8 cellular contexts compared by ENCODE assay signal in genomic region chr13:40769970-40770369, GRCh38. TPM values are rescaled to one million over a fixed set of nuclear protein-coding genes. Genes with fewer than 3 reads are reported as not detected.
DNase-seq lines count a peak whose midpoint lies in the region; ATAC-seq, FAIRE-seq and TF ChIP-seq lines count a peak whose summit lies in the region.

No MANE protein-coding gene starts in this region.

- intact Hi-C loops in cardiac septum (cut with DNase I), result no loop called here
- intact Hi-C loops in GM12878 (cut with micrococcal nuclease; ENCODE audit: unreplicated experiment), result loop anchor here (10.0 kb wide), 1 partner anchor 985 kb away; no protein-coding TSS in a partner anchor
- intact Hi-C loops in aorta (cut with DNase I), result loop anchor here in 1 of 2 donors (5.0 to 10.0 kb wide), 2 partner anchors 152 to 1085 kb away; no protein-coding TSS in a partner anchor

- CTCF ChIA-PET in GM12878 (lab: Yijun Ruan, JAX), result no interaction called here

- peak overlapping the region; percentile 97 for H3K4me2 ChIP-seq in GM12878 (ENCODE audit: control insufficient read depth, insufficient read depth)

- H3K79me2 ChIP-seq in GM12878 (ENCODE audit: control insufficient read depth, insufficient read depth, low read length), result peaks cover 28% of the 10 kb centered on the region

- no peak for TF ChIP-seq POLR2A in GM12878 (IDR thresholded peaks at IDR 0.05; ENCODE audit: low read depth, low read length)
- TF ChIP-seq POLR2A in erythroblast (IDR thresholded peaks at IDR 0.05; ENCODE audit: low read length), result no peak

- SMC1A ChIA-PET in GM12878 (lab: Charles Lee; ENCODE audit: uncharacterized antibody, unreplicated experiment), result interaction anchor here (1.0 to 1.2 kb wide), 2 partner anchors 13 to 710 kb away, joined by 3 to 4 read pairs; no protein-coding TSS in a partner anchor

- TF ChIP-seq EP300 in GM12878 (IDR thresholded peaks at IDR 0.05; ENCODE audit: borderline replicate concordance in 1 of 2, control insufficient read depth in 1 of 2, low read depth in 2 of 2, low read length in 2 of 2), result no peak

- H3K27ac ChIP-seq in right atrium auricular region, result peak overlapping the region in 1 of 2 donors; percentile 86
- peak overlapping the region; percentile 94 for H3K27ac ChIP-seq in GM12878 (ENCODE audit: control insufficient read depth, insufficient read depth)
- no peak overlapping the region for H3K27ac ChIP-seq in aorta (ENCODE audit: low read depth in 1 of 2, low read length in 2 of 2)

- no peaks in the 10 kb centered on the region for H3K9me3 ChIP-seq in right atrium auricular region
- H3K9me3 ChIP-seq in GM12878 (replicated peaks; ENCODE audit: control insufficient read depth, insufficient read depth, low read length), result no peaks in the 10 kb centered on the region
- H3K9me3 ChIP-seq in mononuclear cell (ENCODE audit: low read depth, low read length), result no peaks in the 10 kb centered on the region
- no peaks in the 10 kb centered on the region for H3K9me3 ChIP-seq in aorta (ENCODE audit: control insufficient read depth, low read length)

- no TSS peak for BruUV-seq in GM12878 (replicated peaks; lab: Mats Ljungman, UMichigan)

- H3K9ac ChIP-seq in GM12878 (ENCODE audit: control insufficient read depth, insufficient read depth, low read length), result peak overlapping the region; percentile 88; the same call in 1 of the 2 replicates

- POLR2A ChIA-PET in GM12878 (lab: Charles Lee), result interaction anchor here (0.6 kb wide), 1 partner anchor 53 kb away, joined by 4 read pairs; no protein-coding TSS in a partner anchor

- in situ Hi-C loops in GM12878 (cut with MboI), result no loop called here

- DNase-seq in right atrium auricular region (ENCODE audit: low spot score) (no peak), cardiac septum (ENCODE audit: low spot score) (no peak), GM12878 (ENCODE audit: low read depth, low spot score) (no peak), aorta (no peak), erythroblast (lab: John Stamatoyannopoulos, UW) (no peak)
- DNase-seq in stimulated activated CD4-positive, alpha-beta T cell treated with anti-CD3 and anti-CD28 coated beads, Interleukin-4, amount 100 ng/mL, for 24 hours, result no peak

- no peak for TF ChIP-seq RAD21 in GM12878 (IDR thresholded peaks at IDR 0.05; ENCODE audit: insufficient read depth, low read depth, low read length)

- 89% methylated on average over 6 of the region's 6 CpGs for WGBS in GM12878 (ENCODE audit: insufficient coverage, insufficient replicate concordance, low lambda C conversion rate, missing lambda C conversion rate)
- WGBS in aorta, 2 donors, result 78% methylated on average over 6 of the region's 6 CpGs

- H3K27me3 ChIP-seq in right atrium auricular region, result no peaks in the 10 kb centered on the region
- H3K27me3 ChIP-seq in GM12878 (replicated peaks in 1 of 2; ENCODE audit: control insufficient read depth in 2 of 2, insufficient read depth in 2 of 2, low read length in 1 of 2), result no peaks in the 10 kb centered on the region
- H3K27me3 ChIP-seq in mononuclear cell (ENCODE audit: insufficient read depth, low read length), result no peaks in the 10 kb centered on the region
- H3K27me3 ChIP-seq in aorta (ENCODE audit: control insufficient read depth in 1 of 2, insufficient read depth in 2 of 2, low read length in 1 of 2), result no peaks in the 10 kb centered on the region

- RAD21 ChIA-PET in GM12878 (lab: Charles Lee; ENCODE audit: unreplicated experiment), result no interaction called here

- H3K4me1 ChIP-seq in right atrium auricular region (peaks cover 0 to 14% of the 10 kb centered on the region in 2 donors), GM12878 (ENCODE audit: control insufficient read depth, insufficient read depth, low read length) (0 out of 2 replicates have a peak, but pooled peaks cover 3% of the 10 kb centered on the region), mononuclear cell (ENCODE audit: insufficient read depth, low read length) (peaks cover 18% of the 10 kb centered on the region), aorta (ENCODE audit: control insufficient read depth in 1 of 2, insufficient read depth in 2 of 2, low read length in 2 of 2) (peaks cover 0 to 4% of the 10 kb centered on the region in 2 donors)

- H3K36me3 ChIP-seq in right atrium auricular region, result peaks cover 7% of the 10 kb centered on the region
- peaks cover 0 to 2% of the 10 kb centered on the region in 2 experiments; a peak in 1 of 4 replicates for H3K36me3 ChIP-seq in GM12878 (ENCODE audit: control insufficient read depth in 2 of 2, insufficient read depth in 2 of 2, low read length in 1 of 2)
- peaks cover 0 to 2% of the 10 kb centered on the region in 2 donors for H3K36me3 ChIP-seq in aorta (ENCODE audit: control insufficient read depth in 1 of 2, insufficient read depth in 2 of 2, low read length in 1 of 2)

- no peaks in the 10 kb centered on the region for H4K20me1 ChIP-seq in GM12878 (ENCODE audit: control insufficient read depth, insufficient read depth)

- FAIRE-seq in GM12878 (lab: Jason Lieb, UNC), result no peak

- no peak overlapping the region for H2AFZ ChIP-seq in GM12878 (ENCODE audit: control insufficient read depth, low read depth, low read length)

- H3K4me3 ChIP-seq in right atrium auricular region (peak overlapping the region; percentile 78 to 91), GM12878 (peak overlapping the region; percentile 80), mononuclear cell (ENCODE audit: low read length) (peak overlapping the region; percentile 80), aorta (ENCODE audit: low read length in 2 of 2) (peak overlapping the region; percentile 42 to 50)

- TF ChIP-seq CTCF in right atrium auricular region (IDR thresholded peaks at IDR 0.05) (no peak), GM12878 (IDR thresholded peaks at IDR 0.05 in 2 of 3, conservative IDR thresholded peaks at IDR 0.05 in 1 of 3; ENCODE audit: control insufficient read depth in 2 of 3, extremely low read depth in 1 of 3, insufficient read depth in 1 of 3, low read depth in 3 of 3, low read length in 3 of 3) (no peak)

- ATAC-seq in GM12878, result no peak
- ATAC-seq in aorta (ENCODE audit: low FRiP score), result no peak
- ATAC-seq in GM21381 (IDR thresholded peaks at IDR 0.05; ENCODE audit: unreplicated experiment), result no peak

TF ChIP-seq in GM12878, 131 proteins besides CTCF, POLR2A, EP300 and RAD21:
- TF ChIP-seq ELK1 (IDR thresholded peaks at IDR 0.05; ENCODE audit: low read depth, low read length) (no peak), ATF7 (IDR thresholded peaks at IDR 0.05; ENCODE audit: low read depth) (peak; percentile 83)

RNA-seq across cellular contexts. Expression of gene MRPS31, which starts 1.0 kb away (rescaled TPM):
- total RNA-seq in right atrium auricular region (10 to 100 TPM; 17.8 to 31.5 TPM), cardiac septum (22.5 TPM), GM12878 (2014; rRNA removed) (20.3 and 21.9 TPM in 2 replicates), GM12878 (2014; rRNA removed; fragmentation: Illumina TruSeq; extraction: Trizol) (41.9 and 45.4 TPM in 2 replicates), GM12878 (2021) (25.8 and 27.1 TPM in 2 replicates), mononuclear cell (9.6 TPM), aorta (10 to 100 TPM; 14.6 to 20.5 TPM)
- 47.7 and 57.4 TPM in 2 replicates for total RNA-seq in GM12878 (2013; cell fraction: nucleolus; rRNA removed)
- polyA plus RNA-seq in GM12878 (2011; ENCODE audit: low read depth), result 19.2 TPM
- polyA plus RNA-seq in GM12878 (2011; rRNA removed) (41.4 and 58.2 TPM in 2 replicates), GM12878 (2014; fragmentation: Illumina TruSeq; extraction: Trizol) (44.3 and 53.7 TPM in 2 replicates), GM12878 (2014; fragmentation: Nextera tagmentation; extraction: Ambion mirVana) (10 to 100 TPM; 50.6 to 60.9 TPM), GM12878 (2014; rRNA removed) (27.5 and 33.7 TPM in 2 replicates), GM12878 (2016; fragmentation: Nextera tagmentation; extraction: Ambion mirVana) (10 to 100 TPM; 47.8 to 56.3 TPM), aorta (10 to 100 TPM; 12.9 to 18.1 TPM)
- polyA plus RNA-seq in GM12878 (2011; cell fraction: cytosol; rRNA removed), result 12.9 and 16.4 TPM in 2 replicates
- 35.3 and 38.7 TPM in 2 replicates for polyA plus RNA-seq in GM12878 (2011; cell fraction: nucleus; rRNA removed)
- polyA plus RNA-seq in GM12878 (2012), result 26.6 and 29.0 TPM in 2 replicates
- 10.3 and 12.1 TPM in 2 replicates for polyA minus RNA-seq in GM12878 (2011; rRNA and poly(A)+ RNA removed)
- 4.9 and 6.4 TPM in 2 replicates for polyA minus RNA-seq in GM12878 (2011; cell fraction: cytosol; rRNA and poly(A)+ RNA removed)
- 10.9 and 15.6 TPM in 2 replicates for polyA minus RNA-seq in GM12878 (2011; cell fraction: nucleus; rRNA and poly(A)+ RNA removed)

RNA-seq across cellular contexts. Expression of gene SLC25A15, which starts 19.4 kb away (rescaled TPM):
- 1 to 10 TPM; 5.9 to 6.0 TPM for total RNA-seq in right atrium auricular region
- 4.4 TPM for total RNA-seq in cardiac septum
- total RNA-seq in GM12878 (2013; cell fraction: nucleolus; rRNA removed), result 5.0 and 5.8 TPM in 2 replicates
- total RNA-seq in GM12878 (2014; rRNA removed), result 20.6 and 25.0 TPM in 2 replicates
- 14.8 and 15.7 TPM in 2 replicates for total RNA-seq in GM12878 (2014; rRNA removed; fragmentation: Illumina TruSeq; extraction: Trizol)
- 16.0 and 18.5 TPM in 2 replicates for total RNA-seq in GM12878 (2021)
- polyA plus RNA-seq in GM12878 (2011; ENCODE audit: low read depth), result 2.3 TPM
- polyA plus RNA-seq in GM12878 (2011; rRNA removed), result 9.1 and 11.6 TPM in 2 replicates
- polyA plus RNA-seq in GM12878 (2011; cell fraction: cytosol; rRNA removed), result 7.8 and 8.6 TPM in 2 replicates
- polyA plus RNA-seq in GM12878 (2011; cell fraction: nucleus; rRNA removed), result 4.3 and 4.5 TPM in 2 replicates
- polyA plus RNA-seq in GM12878 (2012), result 5.1 and 6.8 TPM in 2 replicates
- polyA plus RNA-seq in GM12878 (2014; fragmentation: Illumina TruSeq; extraction: Trizol), result 11.8 and 13.6 TPM in 2 replicates
- 1 to 10 TPM; 2.7 to 3.6 TPM for polyA plus RNA-seq in GM12878 (2014; fragmentation: Nextera tagmentation; extraction: Ambion mirVana)
- 14.6 and 15.1 TPM in 2 replicates for polyA plus RNA-seq in GM12878 (2014; rRNA removed)
- polyA plus RNA-seq in GM12878 (2016; fragmentation: Nextera tagmentation; extraction: Ambion mirVana), result 10 to 100 TPM; 19.6 to 20.5 TPM
- polyA minus RNA-seq in GM12878 (2011; rRNA and poly(A)+ RNA removed), result 10.9 and 19.0 TPM in 2 replicates
- polyA minus RNA-seq in GM12878 (2011; cell fraction: cytosol; rRNA and poly(A)+ RNA removed), result 6.3 TPM in 2 replicates
- 1.7 and 2.5 TPM in 2 replicates for polyA minus RNA-seq in GM12878 (2011; cell fraction: nucleus; rRNA and poly(A)+ RNA removed)
- total RNA-seq in mononuclear cell, result 7.0 TPM
- total RNA-seq in aorta, result 1 to 10 TPM; 2.6 to 3.7 TPM
- 1 to 10 TPM; 1.1 to 2.0 TPM for polyA plus RNA-seq in aorta
